Comparison of ENCODE assay signal across 1 cellular context in the genomic region with DNA sequence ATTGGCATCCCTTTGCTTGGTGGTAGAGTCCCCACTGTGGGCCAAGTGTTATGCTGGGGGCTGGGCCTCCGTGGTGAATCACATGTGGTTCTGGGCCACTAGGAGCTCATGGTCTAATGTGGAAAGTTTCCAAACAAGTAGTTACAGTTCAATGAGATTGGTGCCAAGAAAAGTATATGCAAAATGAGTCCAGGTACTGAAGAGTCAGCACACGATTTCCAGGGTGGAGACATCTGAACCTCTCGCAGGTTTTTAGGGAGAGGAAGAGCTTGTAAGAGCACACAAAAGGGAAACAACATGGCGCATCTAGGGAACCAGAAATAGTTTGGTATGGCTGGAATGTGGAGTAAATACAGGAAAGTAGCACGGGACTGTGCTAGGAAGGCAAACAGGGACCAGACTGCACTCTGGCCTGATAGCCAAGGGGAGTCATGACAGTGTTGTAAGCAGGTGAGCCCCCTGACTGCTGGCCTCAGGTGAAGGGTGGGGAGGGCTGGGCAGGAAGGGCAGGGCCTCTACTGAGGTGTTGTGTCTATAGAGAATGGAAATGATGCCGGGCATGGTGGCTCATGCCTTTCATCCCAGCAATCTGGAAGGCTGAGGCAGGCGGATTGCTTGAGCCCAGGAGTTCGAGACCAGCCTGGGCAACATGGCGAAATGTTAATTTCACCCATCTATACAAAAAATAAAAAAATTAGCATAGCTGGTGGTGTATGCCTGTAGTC.
TF ChIP-seq lines count a peak whose summit lies in the region.

No MANE protein-coding gene starts in this region.

TF ChIP-seq in HepG2, 621 proteins besides CTCF, POLR2A, EP300 and RAD21 (continued from another document and continues in another):
- TF ChIP-seq, protein P1, sequence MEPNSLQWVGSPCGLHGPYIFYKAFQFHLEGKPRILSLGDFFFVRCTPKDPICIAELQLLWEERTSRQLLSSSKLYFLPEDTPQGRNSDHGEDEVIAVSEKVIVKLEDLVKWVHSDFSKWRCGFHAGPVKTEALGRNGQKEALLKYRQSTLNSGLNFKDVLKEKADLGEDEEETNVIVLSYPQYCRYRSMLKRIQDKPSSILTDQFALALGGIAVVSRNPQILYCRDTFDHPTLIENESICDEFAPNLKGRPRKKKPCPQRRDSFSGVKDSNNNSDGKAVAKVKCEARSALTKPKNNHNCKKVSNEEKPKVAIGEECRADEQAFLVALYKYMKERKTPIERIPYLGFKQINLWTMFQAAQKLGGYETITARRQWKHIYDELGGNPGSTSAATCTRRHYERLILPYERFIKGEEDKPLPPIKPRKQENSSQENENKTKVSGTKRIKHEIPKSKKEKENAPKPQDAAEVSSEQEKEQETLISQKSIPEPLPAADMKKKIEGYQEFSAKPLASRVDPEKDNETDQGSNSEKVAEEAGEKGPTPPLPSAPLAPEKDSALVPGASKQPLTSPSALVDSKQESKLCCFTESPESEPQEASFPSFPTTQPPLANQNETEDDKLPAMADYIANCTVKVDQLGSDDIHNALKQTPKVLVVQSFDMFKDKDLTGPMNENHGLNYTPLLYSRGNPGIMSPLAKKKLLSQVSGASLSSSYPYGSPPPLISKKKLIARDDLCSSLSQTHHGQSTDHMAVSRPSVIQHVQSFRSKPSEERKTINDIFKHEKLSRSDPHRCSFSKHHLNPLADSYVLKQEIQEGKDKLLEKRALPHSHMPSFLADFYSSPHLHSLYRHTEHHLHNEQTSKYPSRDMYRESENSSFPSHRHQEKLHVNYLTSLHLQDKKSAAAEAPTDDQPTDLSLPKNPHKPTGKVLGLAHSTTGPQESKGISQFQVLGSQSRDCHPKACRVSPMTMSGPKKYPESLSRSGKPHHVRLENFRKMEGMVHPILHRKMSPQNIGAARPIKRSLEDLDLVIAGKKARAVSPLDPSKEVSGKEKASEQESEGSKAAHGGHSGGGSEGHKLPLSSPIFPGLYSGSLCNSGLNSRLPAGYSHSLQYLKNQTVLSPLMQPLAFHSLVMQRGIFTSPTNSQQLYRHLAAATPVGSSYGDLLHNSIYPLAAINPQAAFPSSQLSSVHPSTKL (CRISPR knock-in tag; IDR thresholded peaks at IDR 0.05) = peak; percentile 45; the same call in 1 of the 2 replicates
- TF ChIP-seq BHLHE40 (IDR thresholded peaks at IDR 0.05; ENCODE audit: low read length) (peak; percentile 72), ZFYVE20 (CRISPR knock-in tag; IDR thresholded peaks at IDR 0.05; ENCODE audit: borderline replicate concordance, low read depth) (no peak), ZNF841 (CRISPR knock-in tag; IDR thresholded peaks at IDR 0.05; ENCODE audit: borderline replicate concordance) (no peak), ZBTB42 (CRISPR knock-in tag; IDR thresholded peaks at IDR 0.05) (no peak), ZC3H4 (CRISPR knock-in tag; IDR thresholded peaks at IDR 0.05; ENCODE audit: borderline replicate concordance) (no peak), IKZF1 (IDR thresholded peaks at IDR 0.05) (no peak), ZNF292 (CRISPR knock-in tag; IDR thresholded peaks at IDR 0.05; ENCODE audit: borderline replicate concordance, low read depth) (no peak), NFYB (CRISPR knock-in tag; IDR thresholded peaks at IDR 0.05) (no peak), MTF2 (CRISPR knock-in tag; IDR thresholded peaks at IDR 0.05; ENCODE audit: borderline replicate concordance) (no peak), REXO4 (CRISPR knock-in tag; IDR thresholded peaks at IDR 0.05; ENCODE audit: borderline replicate concordance) (no peak), ZNF253 (CRISPR knock-in tag; IDR thresholded peaks at IDR 0.05; ENCODE audit: borderline replicate concordance) (no peak), SIX4 (CRISPR knock-in tag; IDR thresholded peaks at IDR 0.05) (no peak), HNRNPH1 (optimal IDR thresholded peaks at IDR 0.05; ENCODE audit: low read depth, low read length) (no peak), CBFB (CRISPR knock-in tag; IDR thresholded peaks at IDR 0.05) (no peak), SYNCRIP (IDR thresholded peaks at IDR 0.05; ENCODE audit: insufficient read depth, low read depth, low read length) (no peak), JDP2 (CRISPR knock-in tag; IDR thresholded peaks at IDR 0.05; ENCODE audit: borderline replicate concordance) (no peak), NFE2L2 (IDR thresholded peaks at IDR 0.05; ENCODE audit: low read length) (no peak), MIXL1 (CRISPR knock-in tag; IDR thresholded peaks at IDR 0.05) (no peak), PRPF4 (IDR thresholded peaks at IDR 0.05; ENCODE audit: low read depth, low read length, poor library complexity, severe bottlenecking) (no peak), HOXA3 (CRISPR knock-in tag; IDR thresholded peaks at IDR 0.05) (peak; percentile 40), ZNF326 (CRISPR knock-in tag; IDR thresholded peaks at IDR 0.05; ENCODE audit: borderline replicate concordance) (no peak), ZNF737 (CRISPR knock-in tag; IDR thresholded peaks at IDR 0.05; ENCODE audit: borderline replicate concordance) (no peak)
- TF ChIP-seq, protein P2, sequence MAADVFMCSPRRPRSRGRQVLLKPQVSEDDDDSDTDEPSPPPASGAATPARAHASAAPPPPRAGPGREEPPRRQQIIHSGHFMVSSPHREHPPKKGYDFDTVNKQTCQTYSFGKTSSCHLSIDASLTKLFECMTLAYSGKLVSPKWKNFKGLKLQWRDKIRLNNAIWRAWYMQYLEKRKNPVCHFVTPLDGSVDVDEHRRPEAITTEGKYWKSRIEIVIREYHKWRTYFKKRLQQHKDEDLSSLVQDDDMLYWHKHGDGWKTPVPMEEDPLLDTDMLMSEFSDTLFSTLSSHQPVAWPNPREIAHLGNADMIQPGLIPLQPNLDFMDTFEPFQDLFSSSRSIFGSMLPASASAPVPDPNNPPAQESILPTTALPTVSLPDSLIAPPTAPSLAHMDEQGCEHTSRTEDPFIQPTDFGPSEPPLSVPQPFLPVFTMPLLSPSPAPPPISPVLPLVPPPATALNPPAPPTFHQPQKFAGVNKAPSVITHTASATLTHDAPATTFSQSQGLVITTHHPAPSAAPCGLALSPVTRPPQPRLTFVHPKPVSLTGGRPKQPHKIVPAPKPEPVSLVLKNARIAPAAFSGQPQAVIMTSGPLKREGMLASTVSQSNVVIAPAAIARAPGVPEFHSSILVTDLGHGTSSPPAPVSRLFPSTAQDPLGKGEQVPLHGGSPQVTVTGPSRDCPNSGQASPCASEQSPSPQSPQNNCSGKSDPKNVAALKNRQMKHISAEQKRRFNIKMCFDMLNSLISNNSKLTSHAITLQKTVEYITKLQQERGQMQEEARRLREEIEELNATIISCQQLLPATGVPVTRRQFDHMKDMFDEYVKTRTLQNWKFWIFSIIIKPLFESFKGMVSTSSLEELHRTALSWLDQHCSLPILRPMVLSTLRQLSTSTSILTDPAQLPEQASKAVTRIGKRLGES (CRISPR knock-in tag; IDR thresholded peaks at IDR 0.05; ENCODE audit: borderline replicate concordance) = no peak
- TF ChIP-seq, protein P3, sequence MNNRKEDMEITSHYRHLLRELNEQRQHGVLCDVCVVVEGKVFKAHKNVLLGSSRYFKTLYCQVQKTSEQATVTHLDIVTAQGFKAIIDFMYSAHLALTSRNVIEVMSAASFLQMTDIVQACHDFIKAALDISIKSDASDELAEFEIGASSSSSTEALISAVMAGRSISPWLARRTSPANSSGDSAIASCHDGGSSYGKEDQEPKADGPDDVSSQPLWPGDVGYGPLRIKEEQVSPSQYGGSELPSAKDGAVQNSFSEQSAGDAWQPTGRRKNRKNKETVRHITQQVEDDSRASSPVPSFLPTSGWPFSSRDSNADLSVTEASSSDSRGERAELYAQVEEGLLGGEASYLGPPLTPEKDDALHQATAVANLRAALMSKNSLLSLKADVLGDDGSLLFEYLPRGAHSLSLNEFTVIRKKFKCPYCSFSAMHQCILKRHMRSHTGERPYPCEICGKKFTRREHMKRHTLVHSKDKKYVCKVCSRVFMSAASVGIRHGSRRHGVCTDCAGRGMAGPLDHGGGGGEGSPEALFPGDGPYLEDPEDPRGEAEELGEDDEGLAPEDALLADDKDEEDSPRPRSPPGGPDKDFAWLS (CRISPR knock-in tag; IDR thresholded peaks at IDR 0.05; ENCODE audit: borderline replicate concordance) = no peak
- TF ChIP-seq, protein P4, sequence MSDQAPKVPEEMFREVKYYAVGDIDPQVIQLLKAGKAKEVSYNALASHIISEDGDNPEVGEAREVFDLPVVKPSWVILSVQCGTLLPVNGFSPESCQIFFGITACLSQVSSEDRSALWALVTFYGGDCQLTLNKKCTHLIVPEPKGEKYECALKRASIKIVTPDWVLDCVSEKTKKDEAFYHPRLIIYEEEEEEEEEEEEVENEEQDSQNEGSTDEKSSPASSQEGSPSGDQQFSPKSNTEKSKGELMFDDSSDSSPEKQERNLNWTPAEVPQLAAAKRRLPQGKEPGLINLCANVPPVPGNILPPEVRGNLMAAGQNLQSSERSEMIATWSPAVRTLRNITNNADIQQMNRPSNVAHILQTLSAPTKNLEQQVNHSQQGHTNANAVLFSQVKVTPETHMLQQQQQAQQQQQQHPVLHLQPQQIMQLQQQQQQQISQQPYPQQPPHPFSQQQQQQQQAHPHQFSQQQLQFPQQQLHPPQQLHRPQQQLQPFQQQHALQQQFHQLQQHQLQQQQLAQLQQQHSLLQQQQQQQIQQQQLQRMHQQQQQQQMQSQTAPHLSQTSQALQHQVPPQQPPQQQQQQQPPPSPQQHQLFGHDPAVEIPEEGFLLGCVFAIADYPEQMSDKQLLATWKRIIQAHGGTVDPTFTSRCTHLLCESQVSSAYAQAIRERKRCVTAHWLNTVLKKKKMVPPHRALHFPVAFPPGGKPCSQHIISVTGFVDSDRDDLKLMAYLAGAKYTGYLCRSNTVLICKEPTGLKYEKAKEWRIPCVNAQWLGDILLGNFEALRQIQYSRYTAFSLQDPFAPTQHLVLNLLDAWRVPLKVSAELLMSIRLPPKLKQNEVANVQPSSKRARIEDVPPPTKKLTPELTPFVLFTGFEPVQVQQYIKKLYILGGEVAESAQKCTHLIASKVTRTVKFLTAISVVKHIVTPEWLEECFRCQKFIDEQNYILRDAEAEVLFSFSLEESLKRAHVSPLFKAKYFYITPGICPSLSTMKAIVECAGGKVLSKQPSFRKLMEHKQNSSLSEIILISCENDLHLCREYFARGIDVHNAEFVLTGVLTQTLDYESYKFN (CRISPR knock-in tag; conservative IDR thresholded peaks at IDR 0.05) = peak; percentile 47; the same call in 1 of the 2 replicates
- TF ChIP-seq, protein P5, sequence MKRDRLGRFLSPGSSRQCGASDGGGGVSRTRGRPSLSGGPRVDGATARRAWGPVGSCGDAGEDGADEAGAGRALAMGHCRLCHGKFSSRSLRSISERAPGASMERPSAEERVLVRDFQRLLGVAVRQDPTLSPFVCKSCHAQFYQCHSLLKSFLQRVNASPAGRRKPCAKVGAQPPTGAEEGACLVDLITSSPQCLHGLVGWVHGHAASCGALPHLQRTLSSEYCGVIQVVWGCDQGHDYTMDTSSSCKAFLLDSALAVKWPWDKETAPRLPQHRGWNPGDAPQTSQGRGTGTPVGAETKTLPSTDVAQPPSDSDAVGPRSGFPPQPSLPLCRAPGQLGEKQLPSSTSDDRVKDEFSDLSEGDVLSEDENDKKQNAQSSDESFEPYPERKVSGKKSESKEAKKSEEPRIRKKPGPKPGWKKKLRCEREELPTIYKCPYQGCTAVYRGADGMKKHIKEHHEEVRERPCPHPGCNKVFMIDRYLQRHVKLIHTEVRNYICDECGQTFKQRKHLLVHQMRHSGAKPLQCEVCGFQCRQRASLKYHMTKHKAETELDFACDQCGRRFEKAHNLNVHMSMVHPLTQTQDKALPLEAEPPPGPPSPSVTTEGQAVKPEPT (CRISPR knock-in tag; IDR thresholded peaks at IDR 0.05; ENCODE audit: low read depth) = no peak
- TF ChIP-seq, protein P6, sequence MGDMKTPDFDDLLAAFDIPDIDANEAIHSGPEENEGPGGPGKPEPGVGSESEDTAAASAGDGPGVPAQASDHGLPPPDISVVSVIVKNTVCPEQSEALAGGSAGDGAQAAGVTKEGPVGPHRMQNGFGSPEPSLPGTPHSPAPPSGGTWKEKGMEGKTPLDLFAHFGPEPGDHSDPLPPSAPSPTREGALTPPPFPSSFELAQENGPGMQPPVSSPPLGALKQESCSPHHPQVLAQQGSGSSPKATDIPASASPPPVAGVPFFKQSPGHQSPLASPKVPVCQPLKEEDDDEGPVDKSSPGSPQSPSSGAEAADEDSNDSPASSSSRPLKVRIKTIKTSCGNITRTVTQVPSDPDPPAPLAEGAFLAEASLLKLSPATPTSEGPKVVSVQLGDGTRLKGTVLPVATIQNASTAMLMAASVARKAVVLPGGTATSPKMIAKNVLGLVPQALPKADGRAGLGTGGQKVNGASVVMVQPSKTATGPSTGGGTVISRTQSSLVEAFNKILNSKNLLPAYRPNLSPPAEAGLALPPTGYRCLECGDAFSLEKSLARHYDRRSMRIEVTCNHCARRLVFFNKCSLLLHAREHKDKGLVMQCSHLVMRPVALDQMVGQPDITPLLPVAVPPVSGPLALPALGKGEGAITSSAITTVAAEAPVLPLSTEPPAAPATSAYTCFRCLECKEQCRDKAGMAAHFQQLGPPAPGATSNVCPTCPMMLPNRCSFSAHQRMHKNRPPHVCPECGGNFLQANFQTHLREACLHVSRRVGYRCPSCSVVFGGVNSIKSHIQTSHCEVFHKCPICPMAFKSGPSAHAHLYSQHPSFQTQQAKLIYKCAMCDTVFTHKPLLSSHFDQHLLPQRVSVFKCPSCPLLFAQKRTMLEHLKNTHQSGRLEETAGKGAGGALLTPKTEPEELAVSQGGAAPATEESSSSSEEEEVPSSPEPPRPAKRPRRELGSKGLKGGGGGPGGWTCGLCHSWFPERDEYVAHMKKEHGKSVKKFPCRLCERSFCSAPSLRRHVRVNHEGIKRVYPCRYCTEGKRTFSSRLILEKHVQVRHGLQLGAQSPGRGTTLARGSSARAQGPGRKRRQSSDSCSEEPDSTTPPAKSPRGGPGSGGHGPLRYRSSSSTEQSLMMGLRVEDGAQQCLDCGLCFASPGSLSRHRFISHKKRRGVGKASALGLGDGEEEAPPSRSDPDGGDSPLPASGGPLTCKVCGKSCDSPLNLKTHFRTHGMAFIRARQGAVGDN (CRISPR knock-in tag; IDR thresholded peaks at IDR 0.05) = peak; percentile 59
- TF ChIP-seq, protein P7, sequence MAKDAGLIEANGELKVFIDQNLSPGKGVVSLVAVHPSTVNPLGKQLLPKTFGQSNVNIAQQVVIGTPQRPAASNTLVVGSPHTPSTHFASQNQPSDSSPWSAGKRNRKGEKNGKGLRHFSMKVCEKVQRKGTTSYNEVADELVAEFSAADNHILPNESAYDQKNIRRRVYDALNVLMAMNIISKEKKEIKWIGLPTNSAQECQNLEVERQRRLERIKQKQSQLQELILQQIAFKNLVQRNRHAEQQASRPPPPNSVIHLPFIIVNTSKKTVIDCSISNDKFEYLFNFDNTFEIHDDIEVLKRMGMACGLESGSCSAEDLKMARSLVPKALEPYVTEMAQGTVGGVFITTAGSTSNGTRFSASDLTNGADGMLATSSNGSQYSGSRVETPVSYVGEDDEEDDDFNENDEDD (CRISPR knock-in tag; IDR thresholded peaks at IDR 0.05; ENCODE audit: borderline replicate concordance) = no peak
- TF ChIP-seq, protein P8, sequence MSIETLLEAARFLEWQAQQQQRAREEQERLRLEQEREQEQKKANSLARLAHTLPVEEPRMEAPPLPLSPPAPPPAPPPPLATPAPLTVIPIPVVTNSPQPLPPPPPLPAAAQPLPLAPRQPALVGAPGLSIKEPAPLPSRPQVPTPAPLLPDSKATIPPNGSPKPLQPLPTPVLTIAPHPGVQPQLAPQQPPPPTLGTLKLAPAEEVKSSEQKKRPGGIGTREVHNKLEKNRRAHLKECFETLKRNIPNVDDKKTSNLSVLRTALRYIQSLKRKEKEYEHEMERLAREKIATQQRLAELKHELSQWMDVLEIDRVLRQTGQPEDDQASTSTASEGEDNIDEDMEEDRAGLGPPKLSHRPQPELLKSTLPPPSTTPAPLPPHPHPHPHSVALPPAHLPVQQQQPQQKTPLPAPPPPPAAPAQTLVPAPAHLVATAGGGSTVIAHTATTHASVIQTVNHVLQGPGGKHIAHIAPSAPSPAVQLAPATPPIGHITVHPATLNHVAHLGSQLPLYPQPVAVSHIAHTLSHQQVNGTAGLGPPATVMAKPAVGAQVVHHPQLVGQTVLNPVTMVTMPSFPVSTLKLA (IDR thresholded peaks at IDR 0.05) = no peak
- TF ChIP-seq, protein P9, sequence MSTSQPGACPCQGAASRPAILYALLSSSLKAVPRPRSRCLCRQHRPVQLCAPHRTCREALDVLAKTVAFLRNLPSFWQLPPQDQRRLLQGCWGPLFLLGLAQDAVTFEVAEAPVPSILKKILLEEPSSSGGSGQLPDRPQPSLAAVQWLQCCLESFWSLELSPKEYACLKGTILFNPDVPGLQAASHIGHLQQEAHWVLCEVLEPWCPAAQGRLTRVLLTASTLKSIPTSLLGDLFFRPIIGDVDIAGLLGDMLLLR (CRISPR knock-in tag; IDR thresholded peaks at IDR 0.05) = no peak
